Comparison of ENCODE assay signal across 1 cellular context in genomic region chr22:21952586-21953571, GRCh38.
TF ChIP-seq lines count a peak whose summit lies in the region.

Gene PPM1F (minus strand): TSS chr22:21952848. CDS start chr22:21946048, 6,800 bp downstream.

TF ChIP-seq in HepG2, 621 proteins besides CTCF, POLR2A, EP300 and RAD21 (continued from another document and continues in another):
- TF ChIP-seq THAP8 (CRISPR knock-in tag; IDR thresholded peaks at IDR 0.05; ENCODE audit: borderline replicate concordance) (no peak), ZNF512B (CRISPR knock-in tag; IDR thresholded peaks at IDR 0.05; ENCODE audit: borderline replicate concordance) (no peak), STAG1 (CRISPR knock-in tag; IDR thresholded peaks at IDR 0.05) (peak; percentile 56), ZNF354B (CRISPR knock-in tag; IDR thresholded peaks at IDR 0.05) (no peak), IRF2 (CRISPR knock-in tag; IDR thresholded peaks at IDR 0.05) (0 out of 2 replicates have a peak, but pooled peaks have one; percentile 24), ZBTB8A (CRISPR knock-in tag; IDR thresholded peaks at IDR 0.05; ENCODE audit: borderline replicate concordance, low read depth) (no peak), PHF8 (CRISPR knock-in tag; IDR thresholded peaks at IDR 0.05) (peak; percentile 80), SALL1 (CRISPR knock-in tag; IDR thresholded peaks at IDR 0.05) (peak; percentile 53), ZNF546 (CRISPR knock-in tag; conservative IDR thresholded peaks at IDR 0.05) (peak; percentile 79), ZNF737 (CRISPR knock-in tag; IDR thresholded peaks at IDR 0.05; ENCODE audit: borderline replicate concordance) (no peak), KLF12 (CRISPR knock-in tag; IDR thresholded peaks at IDR 0.05; ENCODE audit: borderline replicate concordance) (no peak), SAP130 (CRISPR knock-in tag; IDR thresholded peaks at IDR 0.05; ENCODE audit: low read depth) (peak; percentile 57), SMC3 (IDR thresholded peaks at IDR 0.05; ENCODE audit: low read length) (peak; percentile 9; the same call in 1 of the 2 replicates), XBP1 (CRISPR knock-in tag; IDR thresholded peaks at IDR 0.05) (no peak), ZNF34 (CRISPR knock-in tag; IDR thresholded peaks at IDR 0.05; ENCODE audit: borderline replicate concordance) (no peak), FOXK1 (CRISPR knock-in tag; IDR thresholded peaks at IDR 0.05; ENCODE audit: borderline replicate concordance, low read depth) (no peak), HDAC2 (CRISPR knock-in tag; IDR thresholded peaks at IDR 0.05) (0 out of 2 replicates have a peak, but pooled peaks have one; percentile 22), RARA (CRISPR knock-in tag; IDR thresholded peaks at IDR 0.05) (no peak), MYC (CRISPR knock-in tag; IDR thresholded peaks at IDR 0.05; ENCODE audit: borderline replicate concordance) (peak; percentile 34), KLF15 (CRISPR knock-in tag; IDR thresholded peaks at IDR 0.05; ENCODE audit: borderline replicate concordance) (no peak), FOXA3 (CRISPR knock-in tag; IDR thresholded peaks at IDR 0.05) (no peak), GABPA (IDR thresholded peaks at IDR 0.05; ENCODE audit: low read depth, low read length) (no peak), GABPA (CRISPR knock-in tag; IDR thresholded peaks at IDR 0.05; ENCODE audit: low read depth) (no peak), CREB3 (CRISPR knock-in tag; IDR thresholded peaks at IDR 0.05) (no peak), ZNF557 (CRISPR knock-in tag; IDR thresholded peaks at IDR 0.05) (no peak), ZNF33A (CRISPR knock-in tag; IDR thresholded peaks at IDR 0.05; ENCODE audit: borderline replicate concordance) (no peak), ELF3 (CRISPR knock-in tag; IDR thresholded peaks at IDR 0.05) (no peak), POLR2G (IDR thresholded peaks at IDR 0.05; ENCODE audit: low read depth, low read length) (peak; percentile 49; the same call in 1 of the 2 replicates), ZFP41 (CRISPR knock-in tag; IDR thresholded peaks at IDR 0.05; ENCODE audit: borderline replicate concordance) (no peak), ZNF567 (CRISPR knock-in tag; IDR thresholded peaks at IDR 0.05; ENCODE audit: borderline replicate concordance) (no peak), HOXA3 (CRISPR knock-in tag; IDR thresholded peaks at IDR 0.05) (peak; percentile 62), GATAD2A (CRISPR knock-in tag; IDR thresholded peaks at IDR 0.05) (no peak), EED (CRISPR knock-in tag; IDR thresholded peaks at IDR 0.05) (no peak), NR2F1 (CRISPR knock-in tag; IDR thresholded peaks at IDR 0.05) (no peak), PREB (CRISPR knock-in tag; IDR thresholded peaks at IDR 0.05) (no peak), ZGPAT (CRISPR knock-in tag; IDR thresholded peaks at IDR 0.05) (no peak), MNT (IDR thresholded peaks at IDR 0.05) (no peak), NFKB2 (CRISPR knock-in tag; IDR thresholded peaks at IDR 0.05; ENCODE audit: borderline replicate concordance) (0 out of 2 replicates have a peak, but pooled peaks have one; percentile 0), SKIL (CRISPR knock-in tag; IDR thresholded peaks at IDR 0.05; ENCODE audit: borderline replicate concordance) (no peak), ZMYM3 (CRISPR knock-in tag; IDR thresholded peaks at IDR 0.05) (peak; percentile 82), TAF15 (IDR thresholded peaks at IDR 0.05; ENCODE audit: low read depth, low read length, poor library complexity, severe bottlenecking) (peak; percentile 49), ZFP82 (CRISPR knock-in tag; IDR thresholded peaks at IDR 0.05; ENCODE audit: borderline replicate concordance) (0 out of 2 replicates have a peak, but pooled peaks have one; percentile 71), ZNF614 (CRISPR knock-in tag; IDR thresholded peaks at IDR 0.05; ENCODE audit: borderline replicate concordance) (no peak), SSRP1 (CRISPR knock-in tag; IDR thresholded peaks at IDR 0.05) (no peak), POGK (CRISPR knock-in tag; conservative IDR thresholded peaks at IDR 0.05) (0 out of 2 replicates have a peak, but pooled peaks have one; percentile 17), GMEB1 (CRISPR knock-in tag; IDR thresholded peaks at IDR 0.05; ENCODE audit: borderline replicate concordance) (no peak), SP5 (CRISPR knock-in tag; IDR thresholded peaks at IDR 0.05; ENCODE audit: borderline replicate concordance, low read depth) (peak; percentile 38), ZNF792 (CRISPR knock-in tag; IDR thresholded peaks at IDR 0.05) (no peak), ZNF337 (CRISPR knock-in tag; IDR thresholded peaks at IDR 0.05; ENCODE audit: borderline replicate concordance, low read depth) (no peak), ZNF331 (CRISPR knock-in tag; IDR thresholded peaks at IDR 0.05) (no peak), SALL2 (CRISPR knock-in tag; IDR thresholded peaks at IDR 0.05) (0 out of 2 replicates have a peak, but pooled peaks have one; percentile 24), MTERF4 (CRISPR knock-in tag; IDR thresholded peaks at IDR 0.05) (no peak)
